ENCODE assay signal across 28 cellular contexts in the genomic region with DNA sequence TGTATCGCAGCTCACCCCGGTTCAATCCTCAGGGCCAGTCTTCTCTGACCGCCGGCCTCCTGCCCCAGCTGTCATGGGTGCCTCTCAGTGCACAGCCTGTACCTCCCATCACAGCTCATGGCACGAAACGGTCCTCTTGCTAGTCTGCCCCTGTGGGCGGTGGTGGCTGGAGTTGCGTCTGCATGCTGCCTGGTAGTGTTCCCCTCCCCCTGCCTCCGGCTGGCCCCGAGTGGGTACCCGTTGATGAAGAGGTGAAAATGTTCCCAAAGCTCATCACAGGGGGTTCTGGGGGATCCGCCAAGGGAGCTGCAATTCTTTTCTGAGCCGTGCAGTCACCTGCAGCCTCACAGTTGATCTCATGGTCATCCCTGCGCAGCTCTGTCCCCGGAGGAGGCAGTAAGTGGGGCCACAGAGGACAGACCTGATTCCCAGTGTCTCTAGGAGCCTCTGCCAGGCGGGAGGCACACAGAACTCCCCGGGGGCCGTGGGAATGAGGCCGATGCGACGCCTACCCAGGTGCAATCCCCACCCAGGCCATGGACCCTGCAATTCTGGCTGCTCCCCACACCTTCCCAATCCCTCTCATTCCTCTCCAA. TPM values are rescaled to one million over a fixed set of nuclear protein-coding genes. Genes with fewer than 3 reads are reported as not detected.
"Had no signal": no experiment of that assay in that cellular context is flagged by ENCODE, and none has a peak within 500 bp of the region (broad histone marks: within the 10 kb centered on the region; RNA-seq: fewer than 3 reads in every experiment).

No MANE protein-coding gene starts in this region.

- H3K36me3 ChIP-seq: gastroesophageal sphincter, sigmoid colon, stomach, tibial artery had no signal

- DNase-seq: activated CD4-positive, alpha-beta memory T cell treated with anti-CD3 and anti-CD28 coated beads, Interleukin-2, amount 10 ng/mL, durations not matched to agents 7 days and 5 days; activated CD4-positive, alpha-beta T cell treated with anti-CD3 and anti-CD28 coated beads, Interleukin-2, amount 10 ng/mL, durations not matched to agents 7 days and 5 days; activated CD8-positive, alpha-beta memory T cell treated with anti-CD3 and anti-CD28 coated beads, Interleukin-2, amount 50 U/mL, for 48 hours; activated gamma-delta T cell; activated naive CD4-positive, alpha-beta T cell treated with anti-CD3 and anti-CD28 coated beads, Interleukin-2, amount 50 U/mL, for 16 hours; activated T-cell treated with anti-CD3 and anti-CD28 coated beads, Interleukin-2, amount 50 U/mL, for 24 hours; amniotic stem cell; caudate nucleus; cortex of kidney; kidney; left colon; mammary epithelial cell; midbrain; natural killer cell; sigmoid colon; stimulated activated CD4-positive, alpha-beta T cell treated with anti-CD3 and anti-CD28 coated beads, Interleukin-1b, Interleukin-23, amount 100 ng/mL, for 48 hours; stimulated activated naive B cell treated with anti-CD40 and anti-IgM and Interleukin-4, amounts not matched to agents 10 μg/mL and 1 μg/mL and 100 μg/mL, for 72 hours; stomach; T-helper 1 cell; tibial artery had no signal

- H3K27ac ChIP-seq: gastroesophageal sphincter, hepatocyte, sigmoid colon, stomach, tibial artery, VCaP had no signal

- H3K4me1 ChIP-seq: gastroesophageal sphincter, sigmoid colon, stomach, tibial artery had no signal

- ATAC-seq: activated CD4-positive, CD25-positive, alpha-beta regulatory T cell treated with anti-CD3 and anti-CD28 coated beads, Interleukin-2, amount 50 U/mL, for 24 hours; gastroesophageal sphincter; left colon; natural killer cell; stimulated activated naive B cell treated with anti-CD40 and anti-IgM and Interleukin-4, amounts not matched to agents 10 μg/mL and 1 μg/mL and 100 μg/mL, for 72 hours had no signal

- H3K9me3 ChIP-seq: gastroesophageal sphincter, sigmoid colon, stomach, tibial artery had no signal

- H3K4me3 ChIP-seq: gastroesophageal sphincter, hepatocyte, sigmoid colon, smooth muscle cell, stomach, tibial artery had no signal

RNA-seq across cellular contexts. Expression of a gene that starts 34.7 kb away (rescaled TPM):
- total RNA-seq: activated CD4-positive, alpha-beta memory T cell treated with anti-CD3 and anti-CD28 coated beads, Interleukin-2, amount 10 ng/mL, durations not matched to agents 7 days and 5 days; activated CD4-positive, alpha-beta T cell treated with anti-CD3 and anti-CD28 coated beads, Interleukin-2, amount 10 ng/mL, durations not matched to agents 7 days and 5 days; endothelial cell of umbilical vein; liver; natural killer cell; ureter had no signal
- polyA plus RNA-seq: hepatocyte, liver had no signal

RNA-seq across cellular contexts. Expression of a gene that starts 35.2 kb away (rescaled TPM):
- total RNA-seq: activated CD4-positive, alpha-beta memory T cell treated with anti-CD3 and anti-CD28 coated beads, Interleukin-2, amount 10 ng/mL, durations not matched to agents 7 days and 5 days; mammary epithelial cell; natural killer cell had no signal
